In the genomic region with DNA sequence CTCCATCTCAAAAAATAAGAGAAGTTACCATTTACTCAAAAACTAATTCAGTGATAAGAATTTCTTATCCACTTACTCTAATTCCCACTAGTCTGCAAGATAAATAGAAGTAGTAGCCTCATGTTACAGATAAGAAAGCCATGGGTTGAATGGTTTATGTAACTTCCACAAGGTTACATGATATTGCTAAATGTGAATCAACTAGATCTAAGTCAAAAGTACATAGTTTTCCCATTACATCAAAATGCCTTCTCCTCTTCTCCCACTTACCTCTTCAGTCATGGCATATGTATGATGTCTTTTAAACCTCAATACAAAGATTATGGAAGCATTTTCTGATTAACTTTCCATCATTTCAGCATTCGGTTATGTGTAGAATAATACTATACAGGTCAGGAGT, we compare ENCODE assay signal across 15 cellular contexts.
A peak's percentile ranks its signal among the peaks of the same experiment; 100 is the strongest.
DNase-seq lines count a peak whose midpoint lies in the region; ATAC-seq, FAIRE-seq and TF ChIP-seq lines count a peak whose summit lies in the region.
"Had no signal": no experiment of that assay in that cellular context is flagged by ENCODE, and none has a peak within 500 bp of the region (broad histone marks: within the 10 kb centered on the region; RNA-seq: fewer than 3 reads in every experiment).

No MANE protein-coding gene starts in this region.

- H3K4me3 Mint-ChIP-seq in HFFc6 (no peak overlapping the region), astrocyte (ENCODE audit: unreplicated experiment) (no peak overlapping the region)
- H3K4me3 Mint-ChIP-seq: B cell; CD4-positive, alpha-beta T cell; H9 had no signal

- H3K9ac ChIP-seq in astrocyte (ENCODE audit: low read length), result no peak overlapping the region

- H3K79me2 ChIP-seq in astrocyte (ENCODE audit: insufficient read depth, low read length), result peaks cover 3% of the 10 kb centered on the region

- H3K9me3 ChIP-seq in AG04450 (ENCODE audit: control insufficient read depth, insufficient read depth, low read length) (no peaks in the 10 kb centered on the region), astrocyte (ENCODE audit: insufficient read depth, low read depth, low read length) (no peaks in the 10 kb centered on the region)
- H3K9me3 ChIP-seq: A549 had no signal

- TF ChIP-seq CTCF in AG04450 (IDR thresholded peaks at IDR 0.05; ENCODE audit: low read depth, low read length), result no peak
- no peak for TF ChIP-seq CTCF in HFFc6 (IDR thresholded peaks at IDR 0.05)
- no peak for TF ChIP-seq CTCF in astrocyte (IDR thresholded peaks at IDR 0.05; ENCODE audit: insufficient read depth, low read depth, low read length)
- TF ChIP-seq CTCF in fibroblast of villous mesenchyme (IDR thresholded peaks at IDR 0.05; ENCODE audit: insufficient read depth, low read depth, low read length), result no peak

- H3K27me3 ChIP-seq in AG04450 (ENCODE audit: control insufficient read depth, insufficient read depth, low read length) (no peaks in the 10 kb centered on the region), astrocyte (ENCODE audit: insufficient read depth, low read length) (no peaks in the 10 kb centered on the region)

- H3K9me3 Mint-ChIP-seq in HFFc6, result no peaks in the 10 kb centered on the region
- no peaks in the 10 kb centered on the region for H3K9me3 Mint-ChIP-seq in astrocyte (ENCODE audit: unreplicated experiment)
- H3K9me3 Mint-ChIP-seq: CD4-positive, alpha-beta T cell; H9 had no signal

- H3K4me3 ChIP-seq in AG04450 (ENCODE audit: low read depth, low read length), result no peak overlapping the region
- H3K4me3 ChIP-seq in astrocyte (ENCODE audit: insufficient read depth, low read depth, low read length), result no peak overlapping the region
- H3K4me3 ChIP-seq in fibroblast of villous mesenchyme (ENCODE audit: low read depth, low read length), result no peak overlapping the region
- H3K4me3 ChIP-seq: A549 had no signal

- CTCF ChIA-PET in AG04450 (lab: Charles Lee), result no interaction called here

- H3K36me3 ChIP-seq in astrocyte (ENCODE audit: insufficient read depth, low read length), result peaks cover 10% of the 10 kb centered on the region

- no peak for ATAC-seq in GM21619 (IDR thresholded peaks at IDR 0.05; ENCODE audit: unreplicated experiment)
- ATAC-seq: A549, PC-3 had no signal

- H2AFZ ChIP-seq in astrocyte (ENCODE audit: low read depth, low read length), result no peak overlapping the region

- DNase-seq in AG04450 (ENCODE audit: low read depth, low spot score), result peak; percentile 18
- DNase-seq in HFFc6, result no peak
- peak; percentile 86 for DNase-seq in astrocyte (ENCODE audit: low read depth)
- DNase-seq in fibroblast of villous mesenchyme (ENCODE audit: low read depth), result peak; percentile 72
- DNase-seq in activated CD4-positive, alpha-beta T cell treated with anti-CD3 and anti-CD28 coated beads, Interleukin-2, amount 50 U/mL, for 1 hour, result no peak
- DNase-seq in NCI-H128 (lab: John Stamatoyannopoulos, UW; ENCODE audit: unreplicated experiment), result no peak
- no peak for DNase-seq in COLO668 (lab: John Stamatoyannopoulos, UW; ENCODE audit: unreplicated experiment)
- DNase-seq: CD4-positive, alpha-beta T cell; H9; NCI-H2107; NCI-H345; PC-3 had no signal

- peaks cover 17% of the 10 kb centered on the region for H3K4me1 ChIP-seq in astrocyte (ENCODE audit: insufficient read depth, low read length)
- H3K4me1 ChIP-seq: A549 had no signal

- H3K27ac Mint-ChIP-seq in HFFc6 (peak overlapping the region; percentile 55), astrocyte (ENCODE audit: unreplicated experiment) (no peak overlapping the region)
- H3K27ac Mint-ChIP-seq: B cell; CD4-positive, alpha-beta T cell; H9 had no signal

- H3K4me1 Mint-ChIP-seq in HFFc6 (ENCODE audit: low read depth), result peaks cover 28% of the 10 kb centered on the region
- H3K4me1 Mint-ChIP-seq in astrocyte (ENCODE audit: low read depth, unreplicated experiment), result peaks cover 11% of the 10 kb centered on the region
- H3K4me1 Mint-ChIP-seq: B cell, H9 had no signal

- peaks cover 21% of the 10 kb centered on the region for H3K36me3 Mint-ChIP-seq in HFFc6 (ENCODE audit: low read depth)
- H3K36me3 Mint-ChIP-seq in astrocyte (ENCODE audit: low read depth, unreplicated experiment), result peaks cover 4% of the 10 kb centered on the region

- POLR2A ChIA-PET in AG04450 (lab: Yijun Ruan, JAX), result interaction anchor here (0.6 kb wide), 1 partner anchor 64 kb away, joined by 10 read pairs; no protein-coding TSS in a partner anchor

- no peak for FAIRE-seq in astrocyte (lab: Jason Lieb, UNC)
- FAIRE-seq: A549 had no signal

- H4K20me1 ChIP-seq in astrocyte (ENCODE audit: insufficient read depth, low read length), result no peaks in the 10 kb centered on the region

- no peak overlapping the region for H3K27ac ChIP-seq in AG04450 (ENCODE audit: low read depth, low read length)
- no peak overlapping the region for H3K27ac ChIP-seq in astrocyte (ENCODE audit: low read depth, low read length)
- H3K27ac ChIP-seq: A549 had no signal

- no peak overlapping the region for H3K4me2 ChIP-seq in astrocyte (ENCODE audit: low read length)
- H3K4me2 ChIP-seq: A549 had no signal

- H3K27me3 Mint-ChIP-seq in HFFc6 (ENCODE audit: insufficient read depth) (no peaks in the 10 kb centered on the region), astrocyte (ENCODE audit: low read depth, unreplicated experiment) (no peaks in the 10 kb centered on the region)
- H3K27me3 Mint-ChIP-seq: B cell; CD4-positive, alpha-beta T cell had no signal

Comparison
In these comparisons a context has a peak if more than half of its experiments do, and no peak if none do; other contexts are left out.
1. DNase-seq: peak in AG04450 (single experiment), astrocyte (single experiment) and fibroblast of villous mesenchyme (single experiment); none in HFFc6 (single experiment), activated CD4-positive, alpha-beta T cell treated with anti-CD3 and anti-CD28 coated beads, Interleukin-2, amount 50 U/mL, for 1 hour (single experiment), NCI-H128 (single experiment) and COLO668 (single experiment).